Comparison of ENCODE assay signal across 1 cellular context in the genomic region with DNA sequence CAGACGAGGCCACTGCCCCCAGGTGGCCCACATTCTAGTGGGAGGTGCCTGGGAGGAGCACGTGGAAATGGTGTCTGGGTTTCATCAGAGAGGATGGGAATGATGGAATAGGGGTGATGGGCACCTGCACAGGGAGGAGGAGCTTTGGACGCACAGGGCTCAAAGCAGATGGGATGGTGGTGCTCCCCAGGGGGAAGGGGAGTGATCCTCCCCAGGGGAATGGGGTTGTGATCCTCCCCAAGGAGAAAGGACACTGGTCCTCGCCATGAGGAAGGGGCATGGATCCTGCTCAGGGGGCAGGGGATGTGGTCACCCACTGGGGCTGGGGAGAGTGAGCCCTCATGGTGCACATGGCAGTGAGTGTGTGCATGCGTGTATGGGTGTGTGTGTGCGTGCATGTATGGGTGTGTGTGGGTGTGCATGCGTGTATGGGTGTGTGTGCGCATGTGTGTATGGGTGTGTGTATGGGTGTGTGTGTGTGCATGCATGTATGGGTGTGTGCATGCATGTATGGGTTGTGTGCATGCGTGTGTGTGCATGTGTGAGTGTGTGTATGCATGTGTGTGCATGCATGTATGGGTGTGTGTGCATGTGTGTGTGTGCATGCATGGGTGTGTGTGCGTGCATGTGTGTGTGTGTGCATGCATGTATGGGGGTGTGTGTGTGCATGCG.
TF ChIP-seq lines count a peak whose summit lies in the region.

No MANE protein-coding gene starts in this region.

TF ChIP-seq in H1, 55 proteins besides CTCF, POLR2A, EP300 and RAD21:
- TF ChIP-seq, protein P1, sequence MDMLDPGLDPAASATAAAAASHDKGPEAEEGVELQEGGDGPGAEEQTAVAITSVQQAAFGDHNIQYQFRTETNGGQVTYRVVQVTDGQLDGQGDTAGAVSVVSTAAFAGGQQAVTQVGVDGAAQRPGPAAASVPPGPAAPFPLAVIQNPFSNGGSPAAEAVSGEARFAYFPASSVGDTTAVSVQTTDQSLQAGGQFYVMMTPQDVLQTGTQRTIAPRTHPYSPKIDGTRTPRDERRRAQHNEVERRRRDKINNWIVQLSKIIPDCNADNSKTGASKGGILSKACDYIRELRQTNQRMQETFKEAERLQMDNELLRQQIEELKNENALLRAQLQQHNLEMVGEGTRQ (IDR thresholded peaks at IDR 0.05; ENCODE audit: low read length), result no peak
- TF ChIP-seq, protein P2, sequence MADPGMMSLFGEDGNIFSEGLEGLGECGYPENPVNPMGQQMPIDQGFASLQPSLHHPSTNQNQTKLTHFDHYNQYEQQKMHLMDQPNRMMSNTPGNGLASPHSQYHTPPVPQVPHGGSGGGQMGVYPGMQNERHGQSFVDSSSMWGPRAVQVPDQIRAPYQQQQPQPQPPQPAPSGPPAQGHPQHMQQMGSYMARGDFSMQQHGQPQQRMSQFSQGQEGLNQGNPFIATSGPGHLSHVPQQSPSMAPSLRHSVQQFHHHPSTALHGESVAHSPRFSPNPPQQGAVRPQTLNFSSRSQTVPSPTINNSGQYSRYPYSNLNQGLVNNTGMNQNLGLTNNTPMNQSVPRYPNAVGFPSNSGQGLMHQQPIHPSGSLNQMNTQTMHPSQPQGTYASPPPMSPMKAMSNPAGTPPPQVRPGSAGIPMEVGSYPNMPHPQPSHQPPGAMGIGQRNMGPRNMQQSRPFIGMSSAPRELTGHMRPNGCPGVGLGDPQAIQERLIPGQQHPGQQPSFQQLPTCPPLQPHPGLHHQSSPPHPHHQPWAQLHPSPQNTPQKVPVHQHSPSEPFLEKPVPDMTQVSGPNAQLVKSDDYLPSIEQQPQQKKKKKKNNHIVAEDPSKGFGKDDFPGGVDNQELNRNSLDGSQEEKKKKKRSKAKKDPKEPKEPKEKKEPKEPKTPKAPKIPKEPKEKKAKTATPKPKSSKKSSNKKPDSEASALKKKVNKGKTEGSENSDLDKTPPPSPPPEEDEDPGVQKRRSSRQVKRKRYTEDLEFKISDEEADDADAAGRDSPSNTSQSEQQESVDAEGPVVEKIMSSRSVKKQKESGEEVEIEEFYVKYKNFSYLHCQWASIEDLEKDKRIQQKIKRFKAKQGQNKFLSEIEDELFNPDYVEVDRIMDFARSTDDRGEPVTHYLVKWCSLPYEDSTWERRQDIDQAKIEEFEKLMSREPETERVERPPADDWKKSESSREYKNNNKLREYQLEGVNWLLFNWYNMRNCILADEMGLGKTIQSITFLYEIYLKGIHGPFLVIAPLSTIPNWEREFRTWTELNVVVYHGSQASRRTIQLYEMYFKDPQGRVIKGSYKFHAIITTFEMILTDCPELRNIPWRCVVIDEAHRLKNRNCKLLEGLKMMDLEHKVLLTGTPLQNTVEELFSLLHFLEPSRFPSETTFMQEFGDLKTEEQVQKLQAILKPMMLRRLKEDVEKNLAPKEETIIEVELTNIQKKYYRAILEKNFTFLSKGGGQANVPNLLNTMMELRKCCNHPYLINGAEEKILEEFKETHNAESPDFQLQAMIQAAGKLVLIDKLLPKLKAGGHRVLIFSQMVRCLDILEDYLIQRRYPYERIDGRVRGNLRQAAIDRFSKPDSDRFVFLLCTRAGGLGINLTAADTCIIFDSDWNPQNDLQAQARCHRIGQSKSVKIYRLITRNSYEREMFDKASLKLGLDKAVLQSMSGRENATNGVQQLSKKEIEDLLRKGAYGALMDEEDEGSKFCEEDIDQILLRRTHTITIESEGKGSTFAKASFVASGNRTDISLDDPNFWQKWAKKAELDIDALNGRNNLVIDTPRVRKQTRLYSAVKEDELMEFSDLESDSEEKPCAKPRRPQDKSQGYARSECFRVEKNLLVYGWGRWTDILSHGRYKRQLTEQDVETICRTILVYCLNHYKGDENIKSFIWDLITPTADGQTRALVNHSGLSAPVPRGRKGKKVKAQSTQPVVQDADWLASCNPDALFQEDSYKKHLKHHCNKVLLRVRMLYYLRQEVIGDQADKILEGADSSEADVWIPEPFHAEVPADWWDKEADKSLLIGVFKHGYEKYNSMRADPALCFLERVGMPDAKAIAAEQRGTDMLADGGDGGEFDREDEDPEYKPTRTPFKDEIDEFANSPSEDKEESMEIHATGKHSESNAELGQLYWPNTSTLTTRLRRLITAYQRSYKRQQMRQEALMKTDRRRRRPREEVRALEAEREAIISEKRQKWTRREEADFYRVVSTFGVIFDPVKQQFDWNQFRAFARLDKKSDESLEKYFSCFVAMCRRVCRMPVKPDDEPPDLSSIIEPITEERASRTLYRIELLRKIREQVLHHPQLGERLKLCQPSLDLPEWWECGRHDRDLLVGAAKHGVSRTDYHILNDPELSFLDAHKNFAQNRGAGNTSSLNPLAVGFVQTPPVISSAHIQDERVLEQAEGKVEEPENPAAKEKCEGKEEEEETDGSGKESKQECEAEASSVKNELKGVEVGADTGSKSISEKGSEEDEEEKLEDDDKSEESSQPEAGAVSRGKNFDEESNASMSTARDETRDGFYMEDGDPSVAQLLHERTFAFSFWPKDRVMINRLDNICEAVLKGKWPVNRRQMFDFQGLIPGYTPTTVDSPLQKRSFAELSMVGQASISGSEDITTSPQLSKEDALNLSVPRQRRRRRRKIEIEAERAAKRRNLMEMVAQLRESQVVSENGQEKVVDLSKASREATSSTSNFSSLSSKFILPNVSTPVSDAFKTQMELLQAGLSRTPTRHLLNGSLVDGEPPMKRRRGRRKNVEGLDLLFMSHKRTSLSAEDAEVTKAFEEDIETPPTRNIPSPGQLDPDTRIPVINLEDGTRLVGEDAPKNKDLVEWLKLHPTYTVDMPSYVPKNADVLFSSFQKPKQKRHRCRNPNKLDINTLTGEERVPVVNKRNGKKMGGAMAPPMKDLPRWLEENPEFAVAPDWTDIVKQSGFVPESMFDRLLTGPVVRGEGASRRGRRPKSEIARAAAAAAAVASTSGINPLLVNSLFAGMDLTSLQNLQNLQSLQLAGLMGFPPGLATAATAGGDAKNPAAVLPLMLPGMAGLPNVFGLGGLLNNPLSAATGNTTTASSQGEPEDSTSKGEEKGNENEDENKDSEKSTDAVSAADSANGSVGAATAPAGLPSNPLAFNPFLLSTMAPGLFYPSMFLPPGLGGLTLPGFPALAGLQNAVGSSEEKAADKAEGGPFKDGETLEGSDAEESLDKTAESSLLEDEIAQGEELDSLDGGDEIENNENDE (IDR thresholded peaks at IDR 0.05; ENCODE audit: insufficient replicate concordance, low read length), result no peak
- TF ChIP-seq SIX5 (IDR thresholded peaks at IDR 0.05; ENCODE audit: low read depth, low read length), result no peak
- TF ChIP-seq SUZ12 (IDR thresholded peaks at IDR 0.05; ENCODE audit: low read length), result no peak
- no peak for TF ChIP-seq NANOG (IDR thresholded peaks at IDR 0.05; ENCODE audit: insufficient read depth, low read depth, low read length, poor library complexity, severe bottlenecking)
- TF ChIP-seq TCF12 (IDR thresholded peaks at IDR 0.05; ENCODE audit: low read depth, low read length), result no peak
- no peak for TF ChIP-seq JUN (IDR thresholded peaks at IDR 0.05; ENCODE audit: low read depth, low read length)
- TF ChIP-seq, protein P3, sequence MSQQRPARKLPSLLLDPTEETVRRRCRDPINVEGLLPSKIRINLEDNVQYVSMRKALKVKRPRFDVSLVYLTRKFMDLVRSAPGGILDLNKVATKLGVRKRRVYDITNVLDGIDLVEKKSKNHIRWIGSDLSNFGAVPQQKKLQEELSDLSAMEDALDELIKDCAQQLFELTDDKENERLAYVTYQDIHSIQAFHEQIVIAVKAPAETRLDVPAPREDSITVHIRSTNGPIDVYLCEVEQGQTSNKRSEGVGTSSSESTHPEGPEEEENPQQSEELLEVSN (IDR thresholded peaks at IDR 0.05), result no peak
- TF ChIP-seq YY1 (IDR thresholded peaks at IDR 0.05; ENCODE audit: low read depth, low read length), result no peak
- no peak for TF ChIP-seq FOSL1 (IDR thresholded peaks at IDR 0.05; ENCODE audit: insufficient read depth, low read depth, low read length)
TF ChIP-seq in H1: peak in this region for 0.
